ENCODE assay signal across 8 cellular contexts in the genomic region with DNA sequence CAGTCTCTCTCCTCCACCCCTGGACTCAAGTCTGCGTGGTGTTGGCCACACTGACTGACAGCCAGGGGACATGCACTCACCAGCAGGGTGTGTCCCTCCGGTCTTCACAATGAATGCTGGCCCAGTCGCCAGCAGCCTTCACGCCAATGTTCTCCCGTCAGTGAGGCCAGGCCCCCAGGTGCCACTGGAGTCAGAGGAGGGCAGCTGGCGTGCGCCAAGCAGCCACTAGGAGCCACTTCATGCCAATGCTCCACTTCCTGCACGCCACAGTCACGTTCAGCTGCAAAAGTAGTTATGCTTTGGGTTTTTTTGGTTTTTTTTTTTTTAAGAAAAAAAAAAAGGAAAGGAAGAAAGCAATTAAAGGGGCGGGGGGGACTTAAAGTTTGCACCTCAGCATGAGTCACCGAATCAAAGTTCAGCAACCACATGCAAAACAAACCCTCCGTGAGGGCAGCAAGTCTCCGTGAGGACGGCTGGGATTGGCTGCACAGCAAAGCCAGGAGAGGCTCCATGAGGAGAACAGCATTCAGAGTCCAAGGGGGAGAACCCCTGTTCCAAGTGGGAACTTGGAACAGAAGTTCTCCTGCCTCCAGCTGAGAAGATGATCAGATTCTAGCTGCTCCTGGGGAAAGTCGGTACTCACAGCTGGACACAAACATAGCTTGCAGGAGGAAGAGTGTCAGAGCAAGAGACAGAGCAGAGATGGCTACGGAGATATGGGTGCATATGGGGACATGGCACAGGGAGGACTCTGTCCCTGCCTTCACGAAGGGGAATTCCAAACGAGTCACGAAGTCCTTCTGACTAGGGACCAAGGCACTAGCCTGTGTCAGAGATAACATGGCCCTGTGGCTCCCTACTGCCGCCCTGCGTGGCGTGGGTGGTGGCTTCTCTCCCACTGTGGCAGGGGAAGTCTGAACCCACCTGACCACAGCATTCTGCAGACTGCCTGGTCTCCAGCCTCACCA. TPM values are rescaled to one million over a fixed set of nuclear protein-coding genes. Genes with fewer than 3 reads are reported as not detected.
DNase-seq lines count a peak whose midpoint lies in the region; ATAC-seq and TF ChIP-seq lines count a peak whose summit lies in the region.

A gene (minus strand): TSS at position 282 of the 968 bp plus-strand sequence. CDS start 10,471 bp downstream, outside the sequence.

- peaks cover 11% of the 10 kb centered on the region for H3K36me3 Mint-ChIP-seq in activated T-helper 2 cell treated with anti-CD3 and anti-CD28 coated beads, Interferon-gamma antibody, Interleukin-2, Interleukin-4, amounts not matched to agents 10 μg/mL and 5 μg/mL and 100 μg/mL, durations not matched to agents 14 hours and 24 hours and 36 hours (ENCODE audit: low read depth)

- H3F3A ChIP-seq in PC-3 (ENCODE audit: low read length, unreplicated experiment): no peaks in the 10 kb centered on the region

- H3K4me3 Mint-ChIP-seq in activated T-helper 2 cell treated with anti-CD3 and anti-CD28 coated beads, Interferon-gamma antibody, Interleukin-2, Interleukin-4, amounts not matched to agents 10 μg/mL and 5 μg/mL and 100 μg/mL, durations not matched to agents 14 hours and 24 hours and 36 hours (ENCODE audit: low read depth): peak within 1 kb of the TSS; percentile 79

- H3K4me1 Mint-ChIP-seq in activated T-helper 2 cell treated with anti-CD3 and anti-CD28 coated beads, Interferon-gamma antibody, Interleukin-2, Interleukin-4, amounts not matched to agents 10 μg/mL and 5 μg/mL and 100 μg/mL, durations not matched to agents 14 hours and 24 hours and 36 hours (ENCODE audit: low read depth): peaks cover 53% of the 10 kb centered on the region

- H3K9me3 ChIP-seq in PC-3 (ENCODE audit: low read length): no peaks in the 10 kb centered on the region
- no peaks in the 10 kb centered on the region for H3K9me3 ChIP-seq in hepatocyte (ENCODE audit: low read depth)

- peak within 1 kb of the TSS; percentile 99 for H3K27ac Mint-ChIP-seq in activated T-helper 2 cell treated with anti-CD3 and anti-CD28 coated beads, Interferon-gamma antibody, Interleukin-2, Interleukin-4, amounts not matched to agents 10 μg/mL and 5 μg/mL and 100 μg/mL, durations not matched to agents 14 hours and 24 hours and 36 hours

- H3K4me1 ChIP-seq in PC-3 (ENCODE audit: insufficient read depth, low read length) (peaks cover 16% of the 10 kb centered on the region), hepatocyte (ENCODE audit: insufficient read depth) (peaks cover 6% of the 10 kb centered on the region)

- no peaks in the 10 kb centered on the region for H3K36me3 ChIP-seq in PC-3 (ENCODE audit: low read depth, low read length)
- no peaks in the 10 kb centered on the region for H3K36me3 ChIP-seq in hepatocyte (replicated peaks; ENCODE audit: insufficient read depth, low read depth)

- H3K27me3 Mint-ChIP-seq in activated T-helper 2 cell treated with anti-CD3 and anti-CD28 coated beads, Interferon-gamma antibody, Interleukin-2, Interleukin-4, amounts not matched to agents 10 μg/mL and 5 μg/mL and 100 μg/mL, durations not matched to agents 14 hours and 24 hours and 36 hours (ENCODE audit: low read depth): no peaks in the 10 kb centered on the region

- H3K27me3 ChIP-seq in PC-3 (ENCODE audit: low read length) (no peaks in the 10 kb centered on the region), hepatocyte (no peaks in the 10 kb centered on the region)

- POLR2A ChIA-PET in PC-3 (lab: Charles Lee; ENCODE audit: unreplicated experiment): no interaction called here

- no peaks in the 10 kb centered on the region for H3K9me3 Mint-ChIP-seq in activated T-helper 2 cell treated with anti-CD3 and anti-CD28 coated beads, Interferon-gamma antibody, Interleukin-2, Interleukin-4, amounts not matched to agents 10 μg/mL and 5 μg/mL and 100 μg/mL, durations not matched to agents 14 hours and 24 hours and 36 hours

- H3K79me2 ChIP-seq in PC-3 (ENCODE audit: low read length) (no peaks in the 10 kb centered on the region), hepatocyte (no peaks in the 10 kb centered on the region)

- intact Hi-C loops in PC-3 (cut with micrococcal nuclease): no loop called here
- intact Hi-C loops in activated T-helper 2 cell treated with anti-CD3 and anti-CD28 coated beads, Interferon-gamma antibody, Interleukin-2, Interleukin-4, amounts not matched to agents 10 μg/mL and 5 μg/mL and 100 μg/mL, durations not matched to agents 14 hours and 24 hours and 36 hours (cut with micrococcal nuclease): loop anchor here (1.0 to 5.0 kb wide), 8 partner anchors 10 to 453 kb away; a partner anchor contains a TSS

- no peaks in the 10 kb centered on the region for H3K9me2 ChIP-seq in PC-3 (replicated peaks; ENCODE audit: low read length)
- no peaks in the 10 kb centered on the region for H3K9me2 ChIP-seq in hepatocyte (replicated peaks; ENCODE audit: insufficient read depth)

- H3K4me2 ChIP-seq in PC-3 (ENCODE audit: low read length) (peak within 1 kb of the TSS; percentile 61), hepatocyte (peak within 1 kb of the TSS; percentile 63)

- no peak within 1 kb of the TSS for H3K9ac ChIP-seq in PC-3 (ENCODE audit: low read length)

- 69% methylated on average over 22 of the region's 22 CpGs for WGBS in hepatocyte (ENCODE audit: low lambda C conversion rate, missing lambda C conversion rate)

- H4K20me1 ChIP-seq in PC-3 (ENCODE audit: low read length): no peaks in the 10 kb centered on the region
- no peaks in the 10 kb centered on the region for H4K20me1 ChIP-seq in hepatocyte (ENCODE audit: insufficient read depth, poor library complexity, severe bottlenecking)

- peak; percentile 47 for DNase-seq in PC-3
- peak; percentile 70 for DNase-seq in activated T-helper 2 cell treated with anti-CD3 and anti-CD28 coated beads, Interferon-gamma antibody, Interleukin-2, Interleukin-4, amounts not matched to agents 10 μg/mL and 5 μg/mL and 100 μg/mL, durations not matched to agents 14 hours and 24 hours and 36 hours (ENCODE audit: low spot score)
- peak; percentile 79 for DNase-seq in hepatocyte (ENCODE audit: low spot score)
- DNase-seq in stimulated activated CD4-positive, alpha-beta T cell treated with anti-CD3 and anti-CD28 coated beads, TNF-alpha, amount 100 ng/mL, for 48 hours (ENCODE audit: low read depth in 3 of 3): peak; percentile 62 to 70 (median 65)
- no peak for DNase-seq in NCI-H526 treated with DMSO at 0.1 percent for 48 hours (lab: John Stamatoyannopoulos, UW)
- no peak for DNase-seq in NK-92 (lab: John Stamatoyannopoulos, UW; ENCODE audit: unreplicated experiment)

- H3K27ac ChIP-seq in PC-3 (ENCODE audit: low read length) (no peak within 1 kb of the TSS), hepatocyte (peak within 1 kb of the TSS; percentile 81)

- CTCF ChIA-PET in PC-3 (lab: Charles Lee): no interaction called here

- BruUV-seq in PC-3 (replicated peaks; lab: Mats Ljungman, UMichigan): no TSS peak

- ATAC-seq in GM18502 (IDR thresholded peaks at IDR 0.05; ENCODE audit: poor library complexity, unreplicated experiment) (peak; percentile 39), HG02798 (IDR thresholded peaks at IDR 0.05; ENCODE audit: poor library complexity, unreplicated experiment) (peak; percentile 47), PC-3 (peak; percentile 89)

- no peak within 1 kb of the TSS for H3K4me3 ChIP-seq in PC-3 (ENCODE audit: low read length)
- H3K4me3 ChIP-seq in hepatocyte: no peak within 1 kb of the TSS

- peak within 1 kb of the TSS; percentile 37 for H2AFZ ChIP-seq in PC-3 (ENCODE audit: low read length)
- H2AFZ ChIP-seq in hepatocyte: no peak within 1 kb of the TSS

- TF ChIP-seq CTCF in PC-3 (conservative IDR thresholded peaks at IDR 0.05; ENCODE audit: low read depth, low read length) (peak; percentile 35; the same call in 1 of the 2 replicates), hepatocyte (IDR thresholded peaks at IDR 0.05; ENCODE audit: poor library complexity) (no peak)

RNA-seq across cellular contexts. Expression of the gene that starts here (rescaled TPM):
- not detected in 2 replicates for total RNA-seq in PC-3 (2014; rRNA removed)
- 15.0 and 15.6 TPM in 2 replicates for total RNA-seq in activated T-helper 2 cell treated with anti-CD3 and anti-CD28 coated beads, Interferon-gamma antibody, Interleukin-2, Interleukin-4, amounts not matched to agents 10 μg/mL and 5 μg/mL and 100 μg/mL, durations not matched to agents 14 hours and 24 hours and 36 hours
- 0.50 and 1.7 TPM in 2 replicates for total RNA-seq in hepatocyte
- polyA plus RNA-seq in hepatocyte: 0.06 and 0.44 TPM in 2 replicates

Comparison
In these comparisons a context has a peak if more than half of its experiments do, and no peak if none do; other contexts are left out.
1. Peak in DNase-seq, ATAC-seq and H3K4me2 ChIP-seq in PC-3; RNA of the gene not detected or under 1 TPM.
2. ATAC-seq: peak in every context shown above with its lines; median percentile 89 in PC-3; 47 in HG02798; 39 in GM18502.
3. DNase-seq: peak in activated T-helper 2 cell treated with anti-CD3 and anti-CD28 coated beads, Interferon-gamma antibody, Interleukin-2, Interleukin-4, amounts not matched to agents 10 μg/mL and 5 μg/mL and 100 μg/mL, durations not matched to agents 14 hours and 24 hours and 36 hours (single experiment), hepatocyte (single experiment) and stimulated activated CD4-positive, alpha-beta T cell treated with anti-CD3 and anti-CD28 coated beads, TNF-alpha, amount 100 ng/mL, for 48 hours (3 of 3); none in NCI-H526 treated with DMSO at 0.1 percent for 48 hours (single experiment) and NK-92 (single experiment).